In the genomic region with DNA sequence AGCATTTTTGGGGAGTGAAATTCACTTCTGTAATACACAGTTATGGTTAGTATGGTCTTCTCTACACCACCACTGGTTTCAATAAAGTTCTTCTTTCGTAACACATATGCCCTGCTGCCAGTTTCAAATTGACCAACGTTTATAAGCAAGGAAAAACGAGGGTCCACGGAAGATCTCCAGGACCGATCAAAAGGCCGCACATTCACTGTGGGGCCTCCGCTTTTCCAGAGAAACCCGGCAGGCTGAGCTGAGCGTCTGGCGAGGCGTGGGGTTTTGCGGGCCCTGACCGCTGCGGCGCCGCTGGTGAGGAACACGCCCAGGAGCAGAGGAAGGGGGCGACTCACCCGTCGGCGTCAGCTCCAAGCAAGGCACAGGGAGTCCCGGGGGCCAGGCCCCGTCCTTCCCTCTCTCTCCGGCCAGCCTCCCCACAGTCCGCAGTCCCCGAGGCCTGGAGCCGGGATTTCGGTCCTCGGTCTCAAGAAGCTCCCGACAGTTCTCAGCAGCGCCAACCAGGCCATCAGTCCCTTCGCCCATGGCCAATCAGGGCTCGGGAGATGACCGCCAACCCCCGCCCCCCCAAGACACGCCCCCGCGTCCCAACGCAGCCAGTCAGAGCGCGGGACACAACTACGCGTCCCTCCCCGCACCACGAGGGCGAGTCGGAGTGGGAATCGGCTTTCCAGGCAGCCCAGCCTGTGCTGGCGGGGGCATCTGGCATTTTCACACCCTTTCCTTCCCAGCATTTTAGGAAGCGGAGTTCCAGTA, we compare ENCODE assay signal across 1 cellular context.
TF ChIP-seq lines count a peak whose summit lies in the region.

A gene with protein sequence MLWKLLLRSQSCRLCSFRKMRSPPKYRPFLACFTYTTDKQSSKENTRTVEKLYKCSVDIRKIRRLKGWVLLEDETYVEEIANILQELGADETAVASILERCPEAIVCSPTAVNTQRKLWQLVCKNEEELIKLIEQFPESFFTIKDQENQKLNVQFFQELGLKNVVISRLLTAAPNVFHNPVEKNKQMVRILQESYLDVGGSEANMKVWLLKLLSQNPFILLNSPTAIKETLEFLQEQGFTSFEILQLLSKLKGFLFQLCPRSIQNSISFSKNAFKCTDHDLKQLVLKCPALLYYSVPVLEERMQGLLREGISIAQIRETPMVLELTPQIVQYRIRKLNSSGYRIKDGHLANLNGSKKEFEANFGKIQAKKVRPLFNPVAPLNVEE (minus strand): TSS at position 522 of the 765 bp plus-strand sequence. CDS start 8,432 bp downstream, outside the sequence.

TF ChIP-seq in HepG2, 621 proteins besides CTCF, POLR2A, EP300 and RAD21 (continued from another document and continues in another):
- TF ChIP-seq, protein P1, sequence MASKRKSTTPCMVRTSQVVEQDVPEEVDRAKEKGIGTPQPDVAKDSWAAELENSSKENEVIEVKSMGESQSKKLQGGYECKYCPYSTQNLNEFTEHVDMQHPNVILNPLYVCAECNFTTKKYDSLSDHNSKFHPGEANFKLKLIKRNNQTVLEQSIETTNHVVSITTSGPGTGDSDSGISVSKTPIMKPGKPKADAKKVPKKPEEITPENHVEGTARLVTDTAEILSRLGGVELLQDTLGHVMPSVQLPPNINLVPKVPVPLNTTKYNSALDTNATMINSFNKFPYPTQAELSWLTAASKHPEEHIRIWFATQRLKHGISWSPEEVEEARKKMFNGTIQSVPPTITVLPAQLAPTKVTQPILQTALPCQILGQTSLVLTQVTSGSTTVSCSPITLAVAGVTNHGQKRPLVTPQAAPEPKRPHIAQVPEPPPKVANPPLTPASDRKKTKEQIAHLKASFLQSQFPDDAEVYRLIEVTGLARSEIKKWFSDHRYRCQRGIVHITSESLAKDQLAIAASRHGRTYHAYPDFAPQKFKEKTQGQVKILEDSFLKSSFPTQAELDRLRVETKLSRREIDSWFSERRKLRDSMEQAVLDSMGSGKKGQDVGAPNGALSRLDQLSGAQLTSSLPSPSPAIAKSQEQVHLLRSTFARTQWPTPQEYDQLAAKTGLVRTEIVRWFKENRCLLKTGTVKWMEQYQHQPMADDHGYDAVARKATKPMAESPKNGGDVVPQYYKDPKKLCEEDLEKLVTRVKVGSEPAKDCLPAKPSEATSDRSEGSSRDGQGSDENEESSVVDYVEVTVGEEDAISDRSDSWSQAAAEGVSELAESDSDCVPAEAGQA (IDR thresholded peaks at IDR 0.05; ENCODE audit: low read depth), result no peak
- TF ChIP-seq, protein P1 (CRISPR knock-in tag; IDR thresholded peaks at IDR 0.05; ENCODE audit: borderline replicate concordance), result no peak; the same call in 1 of the 2 replicates
- TF ChIP-seq, protein P2, sequence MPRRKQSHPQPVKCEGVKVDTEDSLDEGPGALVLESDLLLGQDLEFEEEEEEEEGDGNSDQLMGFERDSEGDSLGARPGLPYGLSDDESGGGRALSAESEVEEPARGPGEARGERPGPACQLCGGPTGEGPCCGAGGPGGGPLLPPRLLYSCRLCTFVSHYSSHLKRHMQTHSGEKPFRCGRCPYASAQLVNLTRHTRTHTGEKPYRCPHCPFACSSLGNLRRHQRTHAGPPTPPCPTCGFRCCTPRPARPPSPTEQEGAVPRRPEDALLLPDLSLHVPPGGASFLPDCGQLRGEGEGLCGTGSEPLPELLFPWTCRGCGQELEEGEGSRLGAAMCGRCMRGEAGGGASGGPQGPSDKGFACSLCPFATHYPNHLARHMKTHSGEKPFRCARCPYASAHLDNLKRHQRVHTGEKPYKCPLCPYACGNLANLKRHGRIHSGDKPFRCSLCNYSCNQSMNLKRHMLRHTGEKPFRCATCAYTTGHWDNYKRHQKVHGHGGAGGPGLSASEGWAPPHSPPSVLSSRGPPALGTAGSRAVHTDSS (CRISPR knock-in tag; conservative IDR thresholded peaks at IDR 0.05), result no peak
- TF ChIP-seq ZNF766 (CRISPR knock-in tag; IDR thresholded peaks at IDR 0.05; ENCODE audit: borderline replicate concordance), result no peak; the same call in 1 of the 2 replicates
- TF ChIP-seq, protein P3, sequence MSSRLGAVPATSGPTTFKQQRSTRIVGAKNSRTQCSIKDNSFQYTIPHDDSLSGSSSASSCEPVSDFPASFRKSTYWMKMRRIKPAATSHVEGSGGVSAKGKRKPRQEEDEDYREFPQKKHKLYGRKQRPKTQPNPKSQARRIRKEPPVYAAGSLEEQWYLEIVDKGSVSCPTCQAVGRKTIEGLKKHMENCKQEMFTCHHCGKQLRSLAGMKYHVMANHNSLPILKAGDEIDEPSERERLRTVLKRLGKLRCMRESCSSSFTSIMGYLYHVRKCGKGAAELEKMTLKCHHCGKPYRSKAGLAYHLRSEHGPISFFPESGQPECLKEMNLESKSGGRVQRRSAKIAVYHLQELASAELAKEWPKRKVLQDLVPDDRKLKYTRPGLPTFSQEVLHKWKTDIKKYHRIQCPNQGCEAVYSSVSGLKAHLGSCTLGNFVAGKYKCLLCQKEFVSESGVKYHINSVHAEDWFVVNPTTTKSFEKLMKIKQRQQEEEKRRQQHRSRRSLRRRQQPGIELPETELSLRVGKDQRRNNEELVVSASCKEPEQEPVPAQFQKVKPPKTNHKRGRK (CRISPR knock-in tag; IDR thresholded peaks at IDR 0.05), result no peak
- TF ChIP-seq ZNF781 (CRISPR knock-in tag; IDR thresholded peaks at IDR 0.05; ENCODE audit: borderline replicate concordance, not compliant biosample characterization), result no peak
- TF ChIP-seq KMT2B (CRISPR knock-in tag; IDR thresholded peaks at IDR 0.05), result peak; percentile 88
- TF ChIP-seq, protein P4, sequence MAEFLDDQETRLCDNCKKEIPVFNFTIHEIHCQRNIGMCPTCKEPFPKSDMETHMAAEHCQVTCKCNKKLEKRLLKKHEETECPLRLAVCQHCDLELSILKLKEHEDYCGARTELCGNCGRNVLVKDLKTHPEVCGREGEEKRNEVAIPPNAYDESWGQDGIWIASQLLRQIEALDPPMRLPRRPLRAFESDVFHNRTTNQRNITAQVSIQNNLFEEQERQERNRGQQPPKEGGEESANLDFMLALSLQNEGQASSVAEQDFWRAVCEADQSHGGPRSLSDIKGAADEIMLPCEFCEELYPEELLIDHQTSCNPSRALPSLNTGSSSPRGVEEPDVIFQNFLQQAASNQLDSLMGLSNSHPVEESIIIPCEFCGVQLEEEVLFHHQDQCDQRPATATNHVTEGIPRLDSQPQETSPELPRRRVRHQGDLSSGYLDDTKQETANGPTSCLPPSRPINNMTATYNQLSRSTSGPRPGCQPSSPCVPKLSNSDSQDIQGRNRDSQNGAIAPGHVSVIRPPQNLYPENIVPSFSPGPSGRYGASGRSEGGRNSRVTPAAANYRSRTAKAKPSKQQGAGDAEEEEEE (CRISPR knock-in tag; IDR thresholded peaks at IDR 0.05; ENCODE audit: borderline replicate concordance), result no peak
- TF ChIP-seq, protein P5, sequence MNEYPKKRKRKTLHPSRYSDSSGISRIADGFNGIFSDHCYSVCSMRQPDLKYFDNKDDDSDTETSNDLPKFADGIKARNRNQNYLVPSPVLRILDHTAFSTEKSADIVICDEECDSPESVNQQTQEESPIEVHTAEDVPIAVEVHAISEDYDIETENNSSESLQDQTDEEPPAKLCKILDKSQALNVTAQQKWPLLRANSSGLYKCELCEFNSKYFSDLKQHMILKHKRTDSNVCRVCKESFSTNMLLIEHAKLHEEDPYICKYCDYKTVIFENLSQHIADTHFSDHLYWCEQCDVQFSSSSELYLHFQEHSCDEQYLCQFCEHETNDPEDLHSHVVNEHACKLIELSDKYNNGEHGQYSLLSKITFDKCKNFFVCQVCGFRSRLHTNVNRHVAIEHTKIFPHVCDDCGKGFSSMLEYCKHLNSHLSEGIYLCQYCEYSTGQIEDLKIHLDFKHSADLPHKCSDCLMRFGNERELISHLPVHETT (CRISPR knock-in tag; conservative IDR thresholded peaks at IDR 0.05), result no peak
- TF ChIP-seq ZFP90 (CRISPR knock-in tag; IDR thresholded peaks at IDR 0.05; ENCODE audit: borderline replicate concordance), result peak; percentile 51; the same call in 1 of the 2 replicates
- no peak for TF ChIP-seq ZNF557 (CRISPR knock-in tag; IDR thresholded peaks at IDR 0.05)
- no peak; the same call in 1 of the 2 replicates for TF ChIP-seq PAX8 (CRISPR knock-in tag; IDR thresholded peaks at IDR 0.05; ENCODE audit: borderline replicate concordance)
- TF ChIP-seq, protein P6, sequence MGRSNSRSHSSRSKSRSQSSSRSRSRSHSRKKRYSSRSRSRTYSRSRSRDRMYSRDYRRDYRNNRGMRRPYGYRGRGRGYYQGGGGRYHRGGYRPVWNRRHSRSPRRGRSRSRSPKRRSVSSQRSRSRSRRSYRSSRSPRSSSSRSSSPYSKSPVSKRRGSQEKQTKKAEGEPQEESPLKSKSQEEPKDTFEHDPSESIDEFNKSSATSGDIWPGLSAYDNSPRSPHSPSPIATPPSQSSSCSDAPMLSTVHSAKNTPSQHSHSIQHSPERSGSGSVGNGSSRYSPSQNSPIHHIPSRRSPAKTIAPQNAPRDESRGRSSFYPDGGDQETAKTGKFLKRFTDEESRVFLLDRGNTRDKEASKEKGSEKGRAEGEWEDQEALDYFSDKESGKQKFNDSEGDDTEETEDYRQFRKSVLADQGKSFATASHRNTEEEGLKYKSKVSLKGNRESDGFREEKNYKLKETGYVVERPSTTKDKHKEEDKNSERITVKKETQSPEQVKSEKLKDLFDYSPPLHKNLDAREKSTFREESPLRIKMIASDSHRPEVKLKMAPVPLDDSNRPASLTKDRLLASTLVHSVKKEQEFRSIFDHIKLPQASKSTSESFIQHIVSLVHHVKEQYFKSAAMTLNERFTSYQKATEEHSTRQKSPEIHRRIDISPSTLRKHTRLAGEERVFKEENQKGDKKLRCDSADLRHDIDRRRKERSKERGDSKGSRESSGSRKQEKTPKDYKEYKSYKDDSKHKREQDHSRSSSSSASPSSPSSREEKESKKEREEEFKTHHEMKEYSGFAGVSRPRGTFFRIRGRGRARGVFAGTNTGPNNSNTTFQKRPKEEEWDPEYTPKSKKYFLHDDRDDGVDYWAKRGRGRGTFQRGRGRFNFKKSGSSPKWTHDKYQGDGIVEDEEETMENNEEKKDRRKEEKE (IDR thresholded peaks at IDR 0.05), result no peak
- TF ChIP-seq ATF7 (IDR thresholded peaks at IDR 0.05), result no peak
- no peak for TF ChIP-seq ATF7 (CRISPR knock-in tag; IDR thresholded peaks at IDR 0.05)
- no peak for TF ChIP-seq ZNF619 (CRISPR knock-in tag; IDR thresholded peaks at IDR 0.05)
- TF ChIP-seq, protein P7, sequence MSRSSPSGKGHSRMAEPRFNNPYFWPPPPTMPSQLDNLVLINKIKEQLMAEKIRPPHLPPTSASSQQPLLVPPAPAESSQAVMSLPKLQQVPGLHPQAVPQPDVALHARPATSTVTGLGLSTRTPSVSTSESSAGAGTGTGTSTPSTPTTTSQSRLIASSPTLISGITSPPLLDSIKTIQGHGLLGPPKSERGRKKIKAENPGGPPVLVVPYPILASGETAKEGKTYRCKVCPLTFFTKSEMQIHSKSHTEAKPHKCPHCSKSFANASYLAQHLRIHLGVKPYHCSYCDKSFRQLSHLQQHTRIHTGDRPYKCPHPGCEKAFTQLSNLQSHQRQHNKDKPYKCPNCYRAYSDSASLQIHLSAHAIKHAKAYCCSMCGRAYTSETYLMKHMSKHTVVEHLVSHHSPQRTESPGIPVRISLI (CRISPR knock-in tag; IDR thresholded peaks at IDR 0.05; ENCODE audit: borderline replicate concordance), result no peak
- TF ChIP-seq, protein P8, sequence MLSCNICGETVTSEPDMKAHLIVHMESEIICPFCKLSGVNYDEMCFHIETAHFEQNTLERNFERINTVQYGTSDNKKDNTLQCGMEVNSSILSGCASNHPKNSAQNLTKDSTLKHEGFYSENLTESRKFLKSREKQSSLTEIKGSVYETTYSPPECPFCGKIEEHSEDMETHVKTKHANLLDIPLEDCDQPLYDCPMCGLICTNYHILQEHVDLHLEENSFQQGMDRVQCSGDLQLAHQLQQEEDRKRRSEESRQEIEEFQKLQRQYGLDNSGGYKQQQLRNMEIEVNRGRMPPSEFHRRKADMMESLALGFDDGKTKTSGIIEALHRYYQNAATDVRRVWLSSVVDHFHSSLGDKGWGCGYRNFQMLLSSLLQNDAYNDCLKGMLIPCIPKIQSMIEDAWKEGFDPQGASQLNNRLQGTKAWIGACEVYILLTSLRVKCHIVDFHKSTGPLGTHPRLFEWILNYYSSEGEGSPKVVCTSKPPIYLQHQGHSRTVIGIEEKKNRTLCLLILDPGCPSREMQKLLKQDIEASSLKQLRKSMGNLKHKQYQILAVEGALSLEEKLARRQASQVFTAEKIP (CRISPR knock-in tag; IDR thresholded peaks at IDR 0.05; ENCODE audit: borderline replicate concordance), result no peak
- no peak for TF ChIP-seq ATF1 (CRISPR knock-in tag; IDR thresholded peaks at IDR 0.05)
- TF ChIP-seq ZNF598 (CRISPR knock-in tag; IDR thresholded peaks at IDR 0.05; ENCODE audit: borderline replicate concordance), result no peak
- no peak for TF ChIP-seq ZSCAN31 (CRISPR knock-in tag; IDR thresholded peaks at IDR 0.05; ENCODE audit: low read depth)
- TF ChIP-seq ZNF510 (CRISPR knock-in tag; IDR thresholded peaks at IDR 0.05; ENCODE audit: low read depth), result no peak
- TF ChIP-seq, protein P9, sequence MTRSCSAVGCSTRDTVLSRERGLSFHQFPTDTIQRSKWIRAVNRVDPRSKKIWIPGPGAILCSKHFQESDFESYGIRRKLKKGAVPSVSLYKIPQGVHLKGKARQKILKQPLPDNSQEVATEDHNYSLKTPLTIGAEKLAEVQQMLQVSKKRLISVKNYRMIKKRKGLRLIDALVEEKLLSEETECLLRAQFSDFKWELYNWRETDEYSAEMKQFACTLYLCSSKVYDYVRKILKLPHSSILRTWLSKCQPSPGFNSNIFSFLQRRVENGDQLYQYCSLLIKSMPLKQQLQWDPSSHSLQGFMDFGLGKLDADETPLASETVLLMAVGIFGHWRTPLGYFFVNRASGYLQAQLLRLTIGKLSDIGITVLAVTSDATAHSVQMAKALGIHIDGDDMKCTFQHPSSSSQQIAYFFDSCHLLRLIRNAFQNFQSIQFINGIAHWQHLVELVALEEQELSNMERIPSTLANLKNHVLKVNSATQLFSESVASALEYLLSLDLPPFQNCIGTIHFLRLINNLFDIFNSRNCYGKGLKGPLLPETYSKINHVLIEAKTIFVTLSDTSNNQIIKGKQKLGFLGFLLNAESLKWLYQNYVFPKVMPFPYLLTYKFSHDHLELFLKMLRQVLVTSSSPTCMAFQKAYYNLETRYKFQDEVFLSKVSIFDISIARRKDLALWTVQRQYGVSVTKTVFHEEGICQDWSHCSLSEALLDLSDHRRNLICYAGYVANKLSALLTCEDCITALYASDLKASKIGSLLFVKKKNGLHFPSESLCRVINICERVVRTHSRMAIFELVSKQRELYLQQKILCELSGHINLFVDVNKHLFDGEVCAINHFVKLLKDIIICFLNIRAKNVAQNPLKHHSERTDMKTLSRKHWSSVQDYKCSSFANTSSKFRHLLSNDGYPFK (CRISPR knock-in tag; IDR thresholded peaks at IDR 0.05; ENCODE audit: borderline replicate concordance), result no peak; the same call in 1 of the 2 replicates
